In the genomic region with DNA sequence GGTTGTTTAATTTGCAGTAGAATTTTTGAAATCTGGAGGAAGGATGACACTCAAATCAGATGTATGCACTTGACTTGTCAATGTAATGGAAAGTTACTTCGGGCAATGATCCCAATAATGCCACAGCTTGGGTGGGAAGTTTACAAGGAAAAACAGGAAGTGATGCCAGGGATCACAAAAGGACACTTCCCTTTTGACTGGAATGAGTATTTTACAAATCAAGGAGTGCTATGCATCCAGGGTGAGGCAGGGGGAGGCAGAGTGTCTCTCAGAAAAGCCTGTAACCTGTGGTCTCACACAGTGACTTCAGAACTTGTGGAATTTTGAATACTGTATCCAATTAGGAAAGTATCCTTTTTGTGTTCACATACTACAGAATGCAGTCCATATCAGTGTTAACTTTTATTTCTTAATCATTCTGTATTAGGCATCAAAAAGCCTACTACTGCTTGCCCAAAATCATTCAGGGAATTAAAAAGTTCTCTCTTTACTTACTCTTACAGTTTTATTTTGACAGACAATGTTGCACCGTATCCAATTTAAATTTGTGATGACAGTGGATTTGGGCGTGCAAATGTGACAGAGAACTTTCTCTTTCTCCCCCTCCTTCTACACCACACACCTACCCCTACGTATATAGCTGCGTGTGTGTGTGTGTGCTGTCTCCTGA, we compare ENCODE assay signal across 8 cellular contexts.
DNase-seq lines count a peak whose midpoint lies in the region; ATAC-seq and TF ChIP-seq lines count a peak whose summit lies in the region.

No MANE protein-coding gene starts in this region.

- H3K27ac Mint-ChIP-seq in activated naive CD4-positive, alpha-beta T cell treated with anti-CD3 and anti-CD28 coated beads, Interleukin-2, amount 10 ng/mL, durations not matched to agents 7 days and 5 days, result no peak overlapping the region

- H3K4me2 ChIP-seq in MM.1S (ENCODE audit: low read depth, low read length), result no peak overlapping the region

- H3K36me3 ChIP-seq in MM.1S (replicated peaks; ENCODE audit: insufficient read depth, low read length), result no peaks in the 10 kb centered on the region

- peak; percentile 68 for TF ChIP-seq CTCF in MM.1S (IDR thresholded peaks at IDR 0.05; ENCODE audit: low read length)
- peak; percentile 87 for TF ChIP-seq CTCF in astrocyte of the spinal cord (IDR thresholded peaks at IDR 0.05; ENCODE audit: low read depth, low read length)

- no peaks in the 10 kb centered on the region for H3K9me2 ChIP-seq in MM.1S (replicated peaks; ENCODE audit: insufficient read depth, low read length)

- peak; percentile 70 for DNase-seq in Daoy (ENCODE audit: low read depth)
- DNase-seq in MM.1S, result peak; percentile 32
- peak; percentile 78 for DNase-seq in astrocyte of the spinal cord (ENCODE audit: low read depth, low spot score)
- peak; percentile 36 to 38 for DNase-seq in left colon
- no peak for DNase-seq in stimulated activated CD4-positive, alpha-beta T cell treated with anti-CD3 and anti-CD28 coated beads, Interleukin-12 subunit alpha, Interleukin-12 subunit beta, amount 100 ng/mL, for 4 hours
- DNase-seq in GF-D8 (lab: John Stamatoyannopoulos, UW), result no peak
- no peak for DNase-seq in activated naive CD4-positive, alpha-beta T cell treated with anti-CD3 and anti-CD28 coated beads, Interleukin-2, amount 10 ng/mL, durations not matched to agents 7 days and 5 days

- H3K36me3 Mint-ChIP-seq in activated naive CD4-positive, alpha-beta T cell treated with anti-CD3 and anti-CD28 coated beads, Interleukin-2, amount 10 ng/mL, durations not matched to agents 7 days and 5 days, result no peaks in the 10 kb centered on the region

- H2AFZ ChIP-seq in MM.1S (ENCODE audit: low read length), result no peak overlapping the region

- CTCF ChIA-PET in activated naive CD4-positive, alpha-beta T cell treated with anti-CD3 and anti-CD28 coated beads, Interleukin-2, amount 10 ng/mL, durations not matched to agents 7 days and 5 days (lab: Charles Lee), result interaction anchor here (0.7 kb wide), 1 partner anchor 69 kb away, joined by 3 read pairs; no protein-coding TSS in a partner anchor

- no peaks in the 10 kb centered on the region for H3K27me3 ChIP-seq in MM.1S (replicated peaks; ENCODE audit: insufficient read depth, low read length)

- H3K27ac ChIP-seq in MM.1S (ENCODE audit: low read length), result no peak overlapping the region

- no peaks in the 10 kb centered on the region for H3F3A ChIP-seq in MM.1S (ENCODE audit: insufficient read depth, low read length)

- H3K9ac ChIP-seq in MM.1S (ENCODE audit: low read length), result no peak overlapping the region

- intact Hi-C loops in left colon (cut with DNase I, micrococcal nuclease), result no loop called here

- H3K4me1 Mint-ChIP-seq in activated naive CD4-positive, alpha-beta T cell treated with anti-CD3 and anti-CD28 coated beads, Interleukin-2, amount 10 ng/mL, durations not matched to agents 7 days and 5 days, result no peaks in the 10 kb centered on the region

- no peaks in the 10 kb centered on the region for H3K9me3 Mint-ChIP-seq in activated naive CD4-positive, alpha-beta T cell treated with anti-CD3 and anti-CD28 coated beads, Interleukin-2, amount 10 ng/mL, durations not matched to agents 7 days and 5 days

- H4K20me1 ChIP-seq in MM.1S (ENCODE audit: insufficient read depth, low read length), result no peaks in the 10 kb centered on the region

- H3K27me3 Mint-ChIP-seq in activated naive CD4-positive, alpha-beta T cell treated with anti-CD3 and anti-CD28 coated beads, Interleukin-2, amount 10 ng/mL, durations not matched to agents 7 days and 5 days, result no peaks in the 10 kb centered on the region

- H3K4me1 ChIP-seq in MM.1S (ENCODE audit: low read length), result no peaks in the 10 kb centered on the region

- H3K4me3 ChIP-seq in MM.1S (ENCODE audit: low read length), result no peak overlapping the region
- no peak overlapping the region for H3K4me3 ChIP-seq in astrocyte of the spinal cord (ENCODE audit: low read depth, low read length)

- ATAC-seq in left colon (peak; percentile 94), HG03432 (IDR thresholded peaks at IDR 0.05; ENCODE audit: unreplicated experiment) (no peak)

- H3K79me2 ChIP-seq in MM.1S (ENCODE audit: low read length), result no peaks in the 10 kb centered on the region

- in situ Hi-C loops in astrocyte of the spinal cord (cut with HindIII; ENCODE audit: low sequenced_read_pairs), result no loop called here

- H3K9me3 ChIP-seq in MM.1S (replicated peaks; ENCODE audit: insufficient read depth, low read length), result no peaks in the 10 kb centered on the region

- H3K4me3 Mint-ChIP-seq in activated naive CD4-positive, alpha-beta T cell treated with anti-CD3 and anti-CD28 coated beads, Interleukin-2, amount 10 ng/mL, durations not matched to agents 7 days and 5 days, result no peak overlapping the region

Comparison
In these comparisons a context has a peak if more than half of its experiments do, and no peak if none do; other contexts are left out.
1. DNase-seq: peak in Daoy (single experiment), MM.1S (single experiment), astrocyte of the spinal cord (single experiment) and left colon (2 of 2); none in stimulated activated CD4-positive, alpha-beta T cell treated with anti-CD3 and anti-CD28 coated beads, Interleukin-12 subunit alpha, Interleukin-12 subunit beta, amount 100 ng/mL, for 4 hours (single experiment), GF-D8 (single experiment) and activated naive CD4-positive, alpha-beta T cell treated with anti-CD3 and anti-CD28 coated beads, Interleukin-2, amount 10 ng/mL, durations not matched to agents 7 days and 5 days (single experiment).